8 cellular contexts compared by ENCODE assay signal in the genomic region with DNA sequence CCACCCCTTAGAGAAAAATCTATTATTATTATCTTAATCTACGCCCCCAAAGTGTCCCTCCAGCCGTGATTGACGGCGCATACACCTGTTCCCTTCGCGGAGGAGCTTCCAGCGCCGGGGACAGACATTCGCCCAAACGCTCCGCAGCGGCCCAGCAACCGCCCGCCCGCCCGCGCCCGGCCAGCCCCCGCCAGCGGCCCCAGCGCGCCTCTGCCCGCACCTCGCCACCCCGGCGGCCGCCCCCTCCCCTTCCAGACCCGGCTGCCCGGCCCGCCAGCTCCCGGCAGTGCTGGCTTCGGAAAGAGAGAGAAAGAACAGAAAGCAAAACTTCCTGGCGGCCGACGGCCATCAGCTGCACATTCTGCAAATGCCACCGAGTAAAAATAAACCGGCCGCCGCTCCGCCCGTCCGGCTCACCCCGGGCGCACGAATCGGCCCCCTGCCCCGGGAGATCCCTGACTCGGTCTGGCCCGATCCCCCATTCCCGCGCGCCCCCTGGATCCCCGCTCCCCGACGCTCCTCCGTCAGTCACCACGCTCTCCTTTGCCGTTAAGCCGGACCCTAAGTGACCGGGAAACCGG. TPM values are rescaled to one million over a fixed set of nuclear protein-coding genes. Genes with fewer than 3 reads are reported as not detected.
A peak's percentile ranks its signal among the peaks of the same experiment; 100 is the strongest.
DNase-seq lines count a peak whose midpoint lies in the region; ATAC-seq and TF ChIP-seq lines count a peak whose summit lies in the region.

No MANE protein-coding gene starts in this region.

- no peaks in the 10 kb centered on the region for H3K9me3 Mint-ChIP-seq in neural crest cell

- no peak for ATAC-seq in activated CD4-positive, CD25-positive, alpha-beta regulatory T cell treated with anti-CD3 and anti-CD28 coated beads, Interleukin-2, amount 50 U/mL, for 24 hours

- no peaks in the 10 kb centered on the region for H3K36me3 Mint-ChIP-seq in neural crest cell (ENCODE audit: low read depth)

- H3K27me3 Mint-ChIP-seq in neural crest cell (ENCODE audit: low read depth) = peaks cover 35% of the 10 kb centered on the region

- H3K9ac ChIP-seq in NT2/D1 (ENCODE audit: insufficient read length, low read depth) = peak overlapping the region; percentile 17

- H3K4me1 Mint-ChIP-seq in neural crest cell = peaks cover 15% of the 10 kb centered on the region

- peak overlapping the region; percentile 85 for H3K4me3 Mint-ChIP-seq in neural crest cell

- H3K4me1 ChIP-seq in NT2/D1 (ENCODE audit: insufficient read depth, insufficient read length) = peaks cover 2% of the 10 kb centered on the region

- no peaks in the 10 kb centered on the region for H3K9me3 ChIP-seq in NT2/D1 (ENCODE audit: insufficient read depth, low read length)

- H3K36me3 ChIP-seq in NT2/D1 (ENCODE audit: insufficient read depth, insufficient read length, low read length) = no peaks in the 10 kb centered on the region

- peaks cover 29% of the 10 kb centered on the region for H3K27me3 ChIP-seq in NT2/D1 (ENCODE audit: insufficient read depth, insufficient read length)

- no peak overlapping the region for H3K27ac Mint-ChIP-seq in neural crest cell (ENCODE audit: unreplicated experiment)

- TF ChIP-seq CTCF in epithelial cell of esophagus (IDR thresholded peaks at IDR 0.05; ENCODE audit: insufficient read depth, low read depth, low read length, missing control alignments) = no peak
- TF ChIP-seq CTCF in neural crest cell (conservative IDR thresholded peaks at IDR 0.05) = no peak

- peak; percentile 22 for DNase-seq in EL
- DNase-seq in NT2/D1 (ENCODE audit: low read depth, low spot score) = no peak
- DNase-seq in epithelial cell of esophagus (ENCODE audit: low read depth) = peak; percentile 31
- no peak for DNase-seq in neural crest cell (ENCODE audit: low read depth, low spot score)
- DNase-seq in NCI-H774 (lab: John Stamatoyannopoulos, UW) = no peak
- DNase-seq in C1 segment of cervical spinal cord (lab: John Stamatoyannopoulos, UW) = no peak
- DNase-seq in AML-193 (lab: John Stamatoyannopoulos, UW) = no peak

- H3K4me3 ChIP-seq in NT2/D1 (ENCODE audit: insufficient read length, low read depth) (peak overlapping the region; percentile 39), epithelial cell of esophagus (ENCODE audit: low read length) (peak overlapping the region; percentile 85)

RNA-seq across cellular contexts. Expression of gene CASZ1, which starts 1.6 kb away (rescaled TPM):
- 2.6 and 2.9 TPM in 2 replicates for total RNA-seq in neural crest cell

Comparison
In these comparisons a context has a peak if more than half of its experiments do, and no peak if none do; other contexts are left out.
1. DNase-seq: peak in EL (single experiment) and epithelial cell of esophagus (single experiment); none in NT2/D1 (single experiment), neural crest cell (single experiment), NCI-H774 (single experiment), C1 segment of cervical spinal cord (0 of 14) and AML-193 (0 of 2).